13 cellular contexts compared by ENCODE assay signal in genomic region chr16:28691722-28692121, GRCh38. TPM values are rescaled to one million over a fixed set of nuclear protein-coding genes. Genes with fewer than 3 reads are reported as not detected.
A peak's percentile ranks its signal among the peaks of the same experiment; 100 is the strongest.
DNase-seq lines count a peak whose midpoint lies in the region; ATAC-seq and TF ChIP-seq lines count a peak whose summit lies in the region.
"Not testable (repeated sequence)": the region's sequence is repeated elsewhere in the genome, so short reads cannot be mapped to it uniquely, and the experiment has no call there.
"Had no signal": no experiment of that assay in that cellular context is flagged by ENCODE, and none has a peak within 500 bp of the region (broad histone marks: within the 10 kb centered on the region; RNA-seq: fewer than 3 reads in every experiment).

No MANE protein-coding gene starts in this region.

- not testable (repeated sequence) for H3K27me3 Mint-ChIP-seq in memory B cell; stimulated activated memory B cell treated with anti-CD40 and anti-IgM and Interleukin-4, amounts not matched to agents 10 μg/mL and 1 μg/mL and 100 μg/mL, for 72 hours

- H3K36me3 Mint-ChIP-seq in memory B cell; stimulated activated memory B cell treated with anti-CD40 and anti-IgM and Interleukin-4, amounts not matched to agents 10 μg/mL and 1 μg/mL and 100 μg/mL, for 72 hours: not testable (repeated sequence)

- not testable (repeated sequence) for H3K27ac Mint-ChIP-seq in memory B cell; stimulated activated memory B cell treated with anti-CD40 and anti-IgM and Interleukin-4, amounts not matched to agents 10 μg/mL and 1 μg/mL and 100 μg/mL, for 72 hours

- peak; percentile 23 for DNase-seq in activated CD8-positive, alpha-beta memory T cell treated with anti-CD3 and anti-CD28 coated beads, Interleukin-2, amount 50 U/mL, for 48 hours
- DNase-seq in left cardiac atrium = peak; percentile 1
- not testable (repeated sequence) for DNase-seq in memory B cell (ENCODE audit: low spot score in 2 of 2)
- DNase-seq in upper lobe of right lung = peak; percentile 6
- peak; percentile 18 to 22 for DNase-seq in aorta

- intact Hi-C loops in left cardiac atrium (cut with DNase I); upper lobe of right lung (cut with DNase I); aorta (cut with DNase I): not testable (repeated sequence)

- not testable (repeated sequence) for H3K4me1 ChIP-seq in upper lobe of right lung; aorta (ENCODE audit: control insufficient read depth in 1 of 2, insufficient read depth in 2 of 2, low read length in 2 of 2)

- WGBS in aorta, 2 donors = 93 to 96% methylated on average over 2 to 4 of the region's 4 CpGs

- H3K4me3 Mint-ChIP-seq in memory B cell; stimulated activated memory B cell treated with anti-CD40 and anti-IgM and Interleukin-4, amounts not matched to agents 10 μg/mL and 1 μg/mL and 100 μg/mL, for 72 hours: not testable (repeated sequence)

- TF ChIP-seq CTCF in upper lobe of right lung (IDR thresholded peaks at IDR 0.05) = not testable (repeated sequence)

- not testable (repeated sequence) for H3K4me1 Mint-ChIP-seq in memory B cell; stimulated activated memory B cell treated with anti-CD40 and anti-IgM and Interleukin-4, amounts not matched to agents 10 μg/mL and 1 μg/mL and 100 μg/mL, for 72 hours

- not testable (repeated sequence) for H3K9me3 ChIP-seq in upper lobe of right lung; aorta (ENCODE audit: control insufficient read depth, low read length)

- not testable (repeated sequence) for H3K4me3 ChIP-seq in upper lobe of right lung; aorta (ENCODE audit: low read length in 2 of 2)

- not testable (repeated sequence) for H3K27ac ChIP-seq in upper lobe of right lung; aorta (ENCODE audit: low read depth in 1 of 2, low read length in 2 of 2)

- ATAC-seq in left cardiac atrium; upper lobe of right lung; aorta (ENCODE audit: low FRiP score): not testable (repeated sequence)
- ATAC-seq in memory B cell (ENCODE audit: low read depth) = peak; percentile 51
- ATAC-seq in stimulated activated memory B cell treated with anti-CD40 and anti-IgM and Interleukin-4, amounts not matched to agents 10 μg/mL and 1 μg/mL and 100 μg/mL, for 72 hours = peak; percentile 64

- H3K9me3 Mint-ChIP-seq in memory B cell; stimulated activated memory B cell treated with anti-CD40 and anti-IgM and Interleukin-4, amounts not matched to agents 10 μg/mL and 1 μg/mL and 100 μg/mL, for 72 hours: not testable (repeated sequence)

- H3K27me3 ChIP-seq in upper lobe of right lung; aorta (ENCODE audit: control insufficient read depth in 1 of 2, insufficient read depth in 2 of 2, low read length in 1 of 2): not testable (repeated sequence)

- not testable (repeated sequence) for H3K36me3 ChIP-seq in upper lobe of right lung; aorta (ENCODE audit: control insufficient read depth in 1 of 2, insufficient read depth in 2 of 2, low read length in 1 of 2)

RNA-seq across cellular contexts. Expression of gene EIF3C, which starts 19.5 kb away (rescaled TPM):
- total RNA-seq in left cardiac atrium (100 to 1,000 TPM; 398 to 532 TPM), upper lobe of right lung (507 TPM), aorta (100 to 1,000 TPM; 338 to 374 TPM)
- polyA plus RNA-seq in aorta = 100 to 1,000 TPM; 246 to 547 TPM

RNA-seq across cellular contexts. Expression of gene NPIPB8, which starts 53.9 kb away (rescaled TPM):
- total RNA-seq in left cardiac atrium (under 1 TPM; 0.27 to 0.73 TPM), upper lobe of right lung (2.8 TPM), aorta (1 to 10 TPM; 2.6 to 8.6 TPM)
- not detected for polyA plus RNA-seq in aorta
- total RNA-seq: A673; CD4-positive, alpha-beta memory T cell; Daoy; G401 had no signal
- polyA plus RNA-seq: CD14-positive monocyte; CD4-positive, alpha-beta memory T cell; CD4-positive, CD25-positive, alpha-beta regulatory T cell had no signal

RNA-seq across cellular contexts. Expression of gene NPIPB9, which starts 59.9 kb away (rescaled TPM):
- under 1 TPM in 1 of 2 donors, not detected in 1; 0.35 TPM for total RNA-seq in left cardiac atrium
- 3.5 TPM for total RNA-seq in upper lobe of right lung
- total RNA-seq in aorta = 1 to 10 TPM; 2.8 to 4.1 TPM
- polyA plus RNA-seq in aorta = under 1 TPM in 1 of 2 donors, not detected in 1; 0.18 TPM
- total RNA-seq: Daoy had no signal
- polyA plus RNA-seq: CD14-positive monocyte; CD4-positive, alpha-beta memory T cell; CD8-positive, alpha-beta memory T cell had no signal
